Comparison of ENCODE assay signal across 8 cellular contexts in genomic region chr16:716250-716607, GRCh38. TPM values are rescaled to one million over a fixed set of nuclear protein-coding genes. Genes with fewer than 3 reads are reported as not detected.
DNase-seq lines count a peak whose midpoint lies in the region; ATAC-seq and TF ChIP-seq lines count a peak whose summit lies in the region.

No MANE protein-coding gene starts in this region.

- TF ChIP-seq CTCF in cardiac muscle cell (IDR thresholded peaks at IDR 0.05; ENCODE audit: low read depth, low read length) (no peak), thyroid gland (IDR thresholded peaks at IDR 0.05) (no peak)

- DNase-seq in cardiac muscle cell (ENCODE audit: low read depth in 1 of 2, low spot score in 1 of 2) = peak; percentile 80 to 82
- no peak for DNase-seq in Right ventricle myocardium inferior (ENCODE audit: missing footprints)
- DNase-seq in amniotic epithelial cell (ENCODE audit: low read depth) = peak; percentile 42
- peak; percentile 71 to 81 for DNase-seq in thyroid gland
- DNase-seq in NOMO-1 (lab: John Stamatoyannopoulos, UW; ENCODE audit: unreplicated experiment in 2 of 2) = no peak
- no peak for DNase-seq in amniotic stem cell (lab: John Stamatoyannopoulos, UW)

- no peaks in the 10 kb centered on the region for H3K36me3 ChIP-seq in cardiac muscle cell
- H3K36me3 ChIP-seq in thyroid gland = no peaks in the 10 kb centered on the region

- H3K4me1 ChIP-seq in cardiac muscle cell (ENCODE audit: low read depth) (peaks cover 19% of the 10 kb centered on the region), thyroid gland (peaks cover 23 to 46% of the 10 kb centered on the region in 2 donors)

- WGBS in thyroid gland, 2 donors = 17% methylated on average over 11 of the region's 12 CpGs; no CpG with 5 or more reads in 1 of the 2 donors

- H3K4me3 ChIP-seq in cardiac muscle cell = peak overlapping the region; percentile 62
- H3K4me3 ChIP-seq in thyroid gland (replicated peaks in 1 of 3) = peak overlapping the region in 1 of 3 donors; percentile 57

- H3K27me3 ChIP-seq in cardiac muscle cell = no peaks in the 10 kb centered on the region
- H3K27me3 ChIP-seq in layer of hippocampus (ENCODE audit: control insufficient read depth, insufficient read depth, low read length) = no peaks in the 10 kb centered on the region
- no peaks in the 10 kb centered on the region for H3K27me3 ChIP-seq in thyroid gland

- intact Hi-C loops in Right ventricle myocardium inferior (cut with DNase I) = no loop called here
- intact Hi-C loops in thyroid gland (cut with DNase I) = loop anchor here (10.0 kb wide), 1 partner anchor 339 kb away; no protein-coding TSS in a partner anchor

- H3K9me3 ChIP-seq in cardiac muscle cell (ENCODE audit: low read depth) = no peaks in the 10 kb centered on the region
- H3K9me3 ChIP-seq in thyroid gland = no peaks in the 10 kb centered on the region

- no peak overlapping the region for H3K27ac ChIP-seq in cardiac muscle cell
- H3K27ac ChIP-seq in layer of hippocampus (ENCODE audit: low read depth, low read length) = peak overlapping the region; percentile 95
- no peak overlapping the region for H3K27ac ChIP-seq in thyroid gland

- TF ChIP-seq POLR2A in thyroid gland (IDR thresholded peaks at IDR 0.05) = no peak

- no peak for ATAC-seq in Right ventricle myocardium inferior
- ATAC-seq in GM18519 (IDR thresholded peaks at IDR 0.05; ENCODE audit: low FRiP score, unreplicated experiment) = no peak

RNA-seq across cellular contexts. Expression of gene METRN, which starts 1.3 kb away (rescaled TPM):
- total RNA-seq in cardiac muscle cell = 93.9 and 186 TPM in 2 replicates
- polyA plus RNA-seq in cardiac muscle cell = 299 and 330 TPM in 2 replicates
- total RNA-seq in Right ventricle myocardium inferior = 60.4 TPM
- 100 to 1,000 TPM in 1 of 4 donors, 10 to 100 TPM in 3; 51.0 to 109 (median 57.0) TPM for total RNA-seq in thyroid gland

RNA-seq across cellular contexts. Expression of gene ANTKMT, which starts 4.7 kb away (rescaled TPM):
- total RNA-seq in cardiac muscle cell = 55.1 and 62.5 TPM in 2 replicates
- polyA plus RNA-seq in cardiac muscle cell = 72.4 and 82.6 TPM in 2 replicates
- 29.1 TPM for total RNA-seq in Right ventricle myocardium inferior
- 100 to 1,000 TPM in 1 of 4 donors, 10 to 100 TPM in 3; 56.4 to 109 (median 63.8) TPM for total RNA-seq in thyroid gland

RNA-seq across cellular contexts. Expression of gene CCDC78, which starts 10.0 kb away (rescaled TPM):
- total RNA-seq in cardiac muscle cell = 9.7 and 16.5 TPM in 2 replicates
- 3.6 and 4.2 TPM in 2 replicates for polyA plus RNA-seq in cardiac muscle cell
- 0.49 TPM for total RNA-seq in Right ventricle myocardium inferior
- total RNA-seq in thyroid gland = under 1 TPM in 1 of 4 donors, not detected in 3; 0.27 TPM

RNA-seq across cellular contexts. Expression of gene FBXL16, which starts 10.6 kb away (rescaled TPM):
- total RNA-seq in cardiac muscle cell (0.12 and 0.74 TPM in 2 replicates), Right ventricle myocardium inferior (not detected), thyroid gland (1 to 10 TPM; 5.8 to 7.5 (median 6.9) TPM)
- polyA plus RNA-seq in cardiac muscle cell = 0.59 and 1.4 TPM in 2 replicates

RNA-seq across cellular contexts. Expression of gene HAGHL, which starts 10.7 kb away (rescaled TPM):
- total RNA-seq in cardiac muscle cell = 31.6 and 47.5 TPM in 2 replicates
- polyA plus RNA-seq in cardiac muscle cell = 27.7 and 37.0 TPM in 2 replicates
- 18.7 TPM for total RNA-seq in Right ventricle myocardium inferior
- 1 to 10 TPM in 3 of 4 donors, not detected in 1; 3.8 to 8.7 (median 5.1) TPM for total RNA-seq in thyroid gland

Comparison
In these comparisons a context has a peak if more than half of its experiments do, and no peak if none do; other contexts are left out.
1. DNase-seq: peak in cardiac muscle cell (2 of 2), amniotic epithelial cell (single experiment) and thyroid gland (2 of 2); none in Right ventricle myocardium inferior (single experiment), NOMO-1 (0 of 2) and amniotic stem cell (single experiment).